In the genomic region with DNA sequence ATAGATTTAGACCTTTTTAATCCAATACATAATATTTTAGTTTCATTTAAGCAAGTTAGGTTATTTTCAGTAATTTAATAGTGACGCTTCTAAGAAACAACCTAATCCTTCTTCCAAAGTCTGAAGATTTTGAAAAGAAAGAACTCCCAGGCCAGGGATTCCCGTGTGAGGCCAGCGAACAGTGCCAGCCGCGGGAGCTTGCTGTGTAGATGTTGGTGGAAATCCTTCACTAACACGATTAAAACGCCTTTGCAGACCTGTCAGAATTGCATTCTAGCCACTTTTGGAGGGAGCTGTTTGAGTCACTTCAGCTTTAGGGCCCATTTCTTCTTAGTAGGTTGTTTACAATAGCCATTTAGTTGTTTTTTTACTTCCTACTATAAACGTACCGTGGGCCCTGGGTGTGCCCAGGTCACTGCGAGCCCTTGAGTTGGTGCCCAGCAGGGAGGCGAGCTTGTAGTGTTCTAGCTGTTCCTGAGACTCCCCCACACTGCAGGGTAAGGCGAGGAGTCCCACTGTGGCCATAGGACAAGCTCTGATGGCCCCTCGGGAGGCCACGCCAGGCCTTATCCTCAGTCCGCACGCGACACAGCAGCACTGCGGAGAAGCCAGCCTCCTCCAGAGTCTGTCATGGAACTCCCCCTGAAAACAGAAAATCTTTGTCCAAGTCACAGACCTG, we compare ENCODE assay signal across 20 cellular contexts. TPM values are rescaled to one million over a fixed set of nuclear protein-coding genes. Genes with fewer than 3 reads are reported as not detected.
DNase-seq lines count a peak whose midpoint lies in the region; ATAC-seq, FAIRE-seq and TF ChIP-seq lines count a peak whose summit lies in the region.
"Had no signal": no experiment of that assay in that cellular context is flagged by ENCODE, and none has a peak within 500 bp of the region (broad histone marks: within the 10 kb centered on the region; RNA-seq: fewer than 3 reads in every experiment).

No MANE protein-coding gene starts in this region.

- intact Hi-C loops in K562 (cut with micrococcal nuclease), result loop anchor here (5.0 kb wide), 1 partner anchor 41 kb away; no protein-coding TSS in a partner anchor

- no peak overlapping the region for H3K27ac ChIP-seq in HEK293 (ENCODE audit: extremely low read depth, low read depth, low read length)
- peak overlapping the region; percentile 69; the same call in 2 of the 3 replicates for H3K27ac ChIP-seq in K562 (ENCODE audit: extremely low read depth, low read depth, low read length)
- H3K27ac ChIP-seq: epithelial cell of prostate, left lung, pancreas, SK-N-MC, suprapubic skin had no signal

- no peaks in the 10 kb centered on the region for H3K9me3 ChIP-seq in HEK293 (ENCODE audit: control insufficient read depth, insufficient read depth, low read depth, low read length)
- no peaks in the 10 kb centered on the region for H3K9me3 ChIP-seq in K562 (replicated peaks; ENCODE audit: control insufficient read depth, insufficient read depth, low read depth, low read length)
- H3K9me3 ChIP-seq in skeletal muscle satellite cell (replicated peaks; ENCODE audit: low read length), result no peaks in the 10 kb centered on the region
- H3K9me3 ChIP-seq: left lung, pancreas, suprapubic skin had no signal

- CTCF ChIA-PET in HEK293 (lab: Yijun Ruan, JAX), result interaction anchor here (0.6 to 0.7 kb wide), 2 partner anchors 34 to 229 kb away, joined by 3 to 5 read pairs; no protein-coding TSS in a partner anchor
- CTCF ChIA-PET in K562 (lab: Yijun Ruan, JAX; ENCODE audit: low intra/inter-chr PET ratio), result no interaction called here

- H3K9ac ChIP-seq in K562 (ENCODE audit: insufficient read depth in 1 of 2, low read depth in 2 of 2, low read length in 2 of 2) (peak overlapping the region; percentile 53 to 86), skeletal muscle satellite cell (ENCODE audit: low read depth, low read length) (no peak overlapping the region)

- TF ChIP-seq POLR2A in K562 (conservative IDR thresholded peaks at IDR 0.05), result no peak

- no peak for TF ChIP-seq RAD21 in K562 (CRISPR knock-in tag; conservative IDR thresholded peaks at IDR 0.05 in 1 of 2, IDR thresholded peaks at IDR 0.05 in 1 of 2)

- ATAC-seq in K562, result peak; percentile 91
- ATAC-seq: left lung had no signal

- H3K9me1 ChIP-seq in K562 (ENCODE audit: control insufficient read depth, insufficient read depth, low read length), result no peaks in the 10 kb centered on the region

- BruUV-seq in K562 (replicated peaks; lab: Mats Ljungman, UMichigan), result no TSS peak

- DNase-seq in K562 (ENCODE audit: extremely low read depth in 1 of 4, low spot score in 3 of 4) (peak in 3 of 4 experiments; percentile 16 to 60 (median 48)), midbrain (lab: John Stamatoyannopoulos, UW) (peak; percentile 7), epidermal melanocyte (ENCODE audit: insufficient read length, low spot score) (no peak), GDM1 (lab: John Stamatoyannopoulos, UW) (no peak), NOMO-1 treated with dmso at 0.1 percent for 144 hours (lab: John Stamatoyannopoulos, UW; ENCODE audit: unreplicated experiment) (no peak)
- no peak for DNase-seq in T-helper 2 cell treated with Interferon-gamma antibody and Interleukin-4, amounts not matched to agents 5 μg/mL and 100 μg/mL, for 36 hours (ENCODE audit: low spot score)
- DNase-seq: activated CD4-positive, alpha-beta T cell treated with anti-CD3 and anti-CD28 coated beads for 1 hour; DND-41; HFFc6; left lung; MM.1S; T1000 had no signal

- H3K27ac Mint-ChIP-seq in T-helper 2 cell treated with Interferon-gamma antibody and Interleukin-4, amounts not matched to agents 5 μg/mL and 100 μg/mL, for 36 hours, result no peak overlapping the region
- H3K27ac Mint-ChIP-seq: HFFc6 had no signal

- POLR2A ChIA-PET in HEK293 (lab: Yijun Ruan, JAX), result no interaction called here
- POLR2A ChIA-PET in K562 (lab: Yijun Ruan, JAX), result interaction anchor here (0.7 to 1.2 kb wide), 3 partner anchors 10 to 90 kb away, joined by 3 to 7 read pairs (median 3); no protein-coding TSS in a partner anchor

- WGBS in K562 (ENCODE audit: insufficient coverage, low coverage, missing lambda C conversion rate), result 28% methylated on average over 18 of the region's 18 CpGs

- H3K4me3 ChIP-seq in HEK293 (ENCODE audit: low read depth, low read length) (no peak overlapping the region), K562 (no peak overlapping the region), skeletal muscle satellite cell (ENCODE audit: low read length) (no peak overlapping the region)
- H3K4me3 ChIP-seq: left lung, pancreas, SK-N-MC, suprapubic skin had no signal

- H3K4me1 Mint-ChIP-seq in T-helper 2 cell treated with Interferon-gamma antibody and Interleukin-4, amounts not matched to agents 5 μg/mL and 100 μg/mL, for 36 hours (ENCODE audit: low read depth), result peaks cover 37% of the 10 kb centered on the region

- H3K79me2 ChIP-seq in K562 (ENCODE audit: control insufficient read depth, insufficient read depth, low read length), result peaks cover 87% of the 10 kb centered on the region

- no peaks in the 10 kb centered on the region; the same call in 1 of the 2 replicates for H4K20me1 ChIP-seq in K562 (replicated peaks; ENCODE audit: control insufficient read depth, insufficient read depth, low read length)

- H3K4me1 ChIP-seq in HEK293 (ENCODE audit: control insufficient read depth, insufficient read depth, low read length) (0 out of 2 replicates have a peak, but pooled peaks cover 2% of the 10 kb centered on the region), K562 (replicated peaks in 1 of 2; ENCODE audit: control insufficient read depth in 2 of 2, insufficient read depth in 2 of 2, low read length in 2 of 2) (peaks cover 26 to 40% of the 10 kb centered on the region in 2 experiments; a peak in 4 of 5 replicates), skeletal muscle satellite cell (ENCODE audit: control insufficient read depth, insufficient read depth, low read length) (peaks cover 50% of the 10 kb centered on the region)

- peak; percentile 58 for FAIRE-seq in K562 (lab: Jason Lieb, UNC)
- FAIRE-seq: pancreas had no signal

- TF ChIP-seq CTCF in HEK293 (tag by site-specific recombination; IDR thresholded peaks at IDR 0.05) (no peak), K562 (IDR thresholded peaks at IDR 0.05 in 2 of 3, conservative IDR thresholded peaks at IDR 0.05 in 1 of 3; ENCODE audit: insufficient read depth in 2 of 3, low read depth in 1 of 3, low read length in 3 of 3) (no peak)

- no peak overlapping the region for H3K4me3 Mint-ChIP-seq in T-helper 2 cell treated with Interferon-gamma antibody and Interleukin-4, amounts not matched to agents 5 μg/mL and 100 μg/mL, for 36 hours
- H3K4me3 Mint-ChIP-seq: activated naive CD8-positive, alpha-beta T cell; HFFc6 had no signal

- no peaks in the 10 kb centered on the region for H3K9me3 Mint-ChIP-seq in T-helper 2 cell treated with Interferon-gamma antibody and Interleukin-4, amounts not matched to agents 5 μg/mL and 100 μg/mL, for 36 hours
- H3K9me3 Mint-ChIP-seq: HFFc6 had no signal

- no peak overlapping the region for H2AFZ ChIP-seq in K562 (ENCODE audit: low read depth, low read length)

- in situ Hi-C loops in K562 (cut with MboI), result loop anchor here (5.0 kb wide), 1 partner anchor 46 kb away; no protein-coding TSS in a partner anchor

- H3K27me3 ChIP-seq in K562 (ENCODE audit: control insufficient read depth in 2 of 2, insufficient read depth in 2 of 2, low read length in 2 of 2) (no peaks in the 10 kb centered on the region; a peak in 1 of 5 replicates), skeletal muscle satellite cell (ENCODE audit: control insufficient read depth, insufficient read depth, low read length) (no peaks in the 10 kb centered on the region)
- H3K27me3 ChIP-seq: left lung, pancreas, suprapubic skin had no signal

- peaks cover 22% of the 10 kb centered on the region for H3K36me3 Mint-ChIP-seq in T-helper 2 cell treated with Interferon-gamma antibody and Interleukin-4, amounts not matched to agents 5 μg/mL and 100 μg/mL, for 36 hours (ENCODE audit: low read depth)
- H3K36me3 Mint-ChIP-seq: activated naive CD8-positive, alpha-beta T cell had no signal

- H3K36me3 ChIP-seq in HEK293 (ENCODE audit: control insufficient read depth in 2 of 2, insufficient read depth in 1 of 2, low read length in 2 of 2) (peaks cover 4 to 39% of the 10 kb centered on the region in 2 experiments; a peak in 2 of 3 replicates), K562 (ENCODE audit: control insufficient read depth, insufficient read depth, low read length) (peaks cover 53% of the 10 kb centered on the region; the same call in 2 of the 3 replicates), skeletal muscle satellite cell (ENCODE audit: insufficient read depth, low read length) (peaks cover 20% of the 10 kb centered on the region)

- peak overlapping the region; percentile 49 for H3K4me2 ChIP-seq in K562 (ENCODE audit: insufficient read depth, low read length)
- peak overlapping the region; percentile 25 for H3K4me2 ChIP-seq in skeletal muscle satellite cell (ENCODE audit: low read length)

- no peaks in the 10 kb centered on the region for H3K27me3 Mint-ChIP-seq in T-helper 2 cell treated with Interferon-gamma antibody and Interleukin-4, amounts not matched to agents 5 μg/mL and 100 μg/mL, for 36 hours (ENCODE audit: low read depth)
- H3K27me3 Mint-ChIP-seq: activated naive CD8-positive, alpha-beta T cell; brain had no signal

- TF ChIP-seq EP300 in K562 (IDR thresholded peaks at IDR 0.05; ENCODE audit: low read length), result no peak

RNA-seq across cellular contexts. Expression of gene PPP2R2D, which starts 32.3 kb away (rescaled TPM):
- total RNA-seq in K562 (2011; cell fraction: chromatin; rRNA removed; ENCODE audit: low replicate concordance), result 76.3 and 99.7 TPM in 2 replicates
- total RNA-seq in K562 (2011; cell fraction: nucleolus; rRNA removed), result 34.7 and 41.2 TPM in 2 replicates
- total RNA-seq in K562 (2011; cell fraction: nucleoplasm; rRNA removed), result 42.2 and 48.0 TPM in 2 replicates
- total RNA-seq in K562 (2014; rRNA removed) (26.8 and 28.0 TPM in 2 replicates), K562 (2014; rRNA removed; fragmentation: Illumina TruSeq; extraction: Trizol) (22.2 and 23.9 TPM in 2 replicates), K562 (2015; rRNA removed; fragmentation: Illumina TruSeq; extraction: Trizol) (32.0 and 32.5 TPM in 2 replicates), K562 (2021) (29.9 and 31.3 TPM in 2 replicates)
- polyA plus RNA-seq in K562 (2011; rRNA removed) (31.2 and 37.0 TPM in 2 replicates), K562 (2014; fragmentation: Illumina TruSeq; extraction: Trizol) (23.6 and 26.8 TPM in 2 replicates), K562 (2014; fragmentation: Nextera tagmentation; extraction: Ambion mirVana) (1 to 10 TPM; 1.9 to 5.1 TPM), K562 (2014; rRNA removed) (35.1 and 35.6 TPM in 2 replicates)
- 30.3 TPM in 2 replicates for polyA plus RNA-seq in K562 (2011; cell fraction: cytosol; rRNA removed)
- 59.2 and 67.7 TPM in 2 replicates for polyA plus RNA-seq in K562 (2011; cell fraction: nucleus; rRNA removed)
- 25.0 and 26.8 TPM in 2 replicates for polyA plus RNA-seq in K562 (2012)
- polyA minus RNA-seq in K562 (2011; rRNA and poly(A)+ RNA removed), result 35.7 and 36.8 TPM in 2 replicates
- 19.0 and 19.1 TPM in 2 replicates for polyA minus RNA-seq in K562 (2011; cell fraction: cytosol; rRNA and poly(A)+ RNA removed)
- 24.1 and 29.9 TPM in 2 replicates for polyA minus RNA-seq in K562 (2011; cell fraction: nucleus; rRNA and poly(A)+ RNA removed)
- 21.8 and 22.5 TPM in 2 replicates for total RNA-seq in skeletal muscle satellite cell (2012; rRNA removed)

RNA-seq across cellular contexts. Expression of gene BNIP3, which starts 48.6 kb away (rescaled TPM):
- total RNA-seq in K562 (2011; cell fraction: chromatin; rRNA removed; ENCODE audit: low replicate concordance), result 61.4 and 70.7 TPM in 2 replicates
- 53.2 and 63.7 TPM in 2 replicates for total RNA-seq in K562 (2011; cell fraction: nucleolus; rRNA removed)
- 62.1 and 64.4 TPM in 2 replicates for total RNA-seq in K562 (2011; cell fraction: nucleoplasm; rRNA removed)
- total RNA-seq in K562 (2014; rRNA removed) (76.1 and 83.0 TPM in 2 replicates), K562 (2014; rRNA removed; fragmentation: Illumina TruSeq; extraction: Trizol) (39.7 and 40.7 TPM in 2 replicates), K562 (2015; rRNA removed; fragmentation: Illumina TruSeq; extraction: Trizol) (25.0 and 25.9 TPM in 2 replicates), K562 (2021) (41.7 and 42.2 TPM in 2 replicates)
- polyA plus RNA-seq in K562 (2011; rRNA removed) (119 and 124 TPM in 2 replicates), K562 (2014; fragmentation: Illumina TruSeq; extraction: Trizol) (46.9 and 54.9 TPM in 2 replicates), K562 (2014; fragmentation: Nextera tagmentation; extraction: Ambion mirVana) (10 to 100 TPM in 1 of 2 experiments, 1 to 10 TPM in 1; 9.2 to 10.7 TPM), K562 (2014; rRNA removed) (68.9 and 75.9 TPM in 2 replicates)
- 114 and 117 TPM in 2 replicates for polyA plus RNA-seq in K562 (2011; cell fraction: cytosol; rRNA removed)
- polyA plus RNA-seq in K562 (2011; cell fraction: nucleus; rRNA removed), result 136 and 157 TPM in 2 replicates
- polyA plus RNA-seq in K562 (2012), result 28.7 and 29.5 TPM in 2 replicates
- 42.4 and 53.7 TPM in 2 replicates for polyA minus RNA-seq in K562 (2011; rRNA and poly(A)+ RNA removed)
- 32.0 and 69.4 TPM in 2 replicates for polyA minus RNA-seq in K562 (2011; cell fraction: cytosol; rRNA and poly(A)+ RNA removed)
- 33.0 and 56.2 TPM in 2 replicates for polyA minus RNA-seq in K562 (2011; cell fraction: nucleus; rRNA and poly(A)+ RNA removed)
- 239 and 396 TPM in 2 replicates for total RNA-seq in skeletal muscle satellite cell (2012; rRNA removed)

Comparison
In these comparisons a context has a peak if more than half of its experiments do, and no peak if none do; other contexts are left out.
1. DNase-seq: peak in K562 (3 of 4) and midbrain (single experiment); none in epidermal melanocyte (single experiment), GDM1 (single experiment), NOMO-1 treated with dmso at 0.1 percent for 144 hours (single experiment) and T-helper 2 cell treated with Interferon-gamma antibody and Interleukin-4, amounts not matched to agents 5 μg/mL and 100 μg/mL, for 36 hours (single experiment).
2. Of the 44 proteins assayed by ChIP-seq in both K562 and HEK293: peak only in K562: none; only in HEK293: TRIM28; in both: none; in neither: 43.